In the genomic region with DNA sequence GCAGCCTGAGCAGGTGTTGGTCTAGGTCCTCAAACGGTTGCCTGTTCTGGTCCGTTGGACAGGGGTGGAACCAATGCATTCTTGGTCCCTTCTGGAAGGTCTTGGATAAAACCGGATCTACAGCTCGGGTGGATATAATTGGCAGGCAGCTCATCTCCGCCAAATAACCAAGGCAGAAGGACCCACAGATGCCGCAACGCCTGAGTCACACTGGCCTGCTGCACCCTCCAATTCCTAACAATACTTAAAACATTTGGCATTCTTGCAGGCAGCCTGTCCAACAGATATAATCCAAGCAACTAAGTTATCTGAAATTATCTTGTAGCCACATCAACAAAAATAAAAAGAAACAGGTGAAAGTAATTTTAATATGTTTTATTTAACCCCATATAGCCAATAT, we compare ENCODE assay signal across 25 cellular contexts. TPM values are rescaled to one million over a fixed set of nuclear protein-coding genes. Genes with fewer than 3 reads are reported as not detected.
DNase-seq lines count a peak whose midpoint lies in the region; ATAC-seq, FAIRE-seq and TF ChIP-seq lines count a peak whose summit lies in the region.
"Had no signal": no experiment of that assay in that cellular context is flagged by ENCODE, and none has a peak within 500 bp of the region (broad histone marks: within the 10 kb centered on the region; RNA-seq: fewer than 3 reads in every experiment).

No MANE protein-coding gene starts in this region.

- POLR2A ChIA-PET in MCF 10A (lab: Yijun Ruan, JAX) = interaction anchor here (0.7 kb wide), 1 partner anchor 671 kb away, joined by 3 read pairs; no protein-coding TSS in a partner anchor

- no peak for ATAC-seq in GM21381 (IDR thresholded peaks at IDR 0.05; ENCODE audit: unreplicated experiment)
- ATAC-seq: CD8-positive, alpha-beta T cell; GM23338 had no signal

- H3K9me3 Mint-ChIP-seq in MCF 10A (ENCODE audit: unreplicated experiment) = no peaks in the 10 kb centered on the region
- H3K9me3 Mint-ChIP-seq: CD8-positive, alpha-beta T cell; GM23338 had no signal

- intact Hi-C loops in MCF 10A (cut with micrococcal nuclease) = no loop called here
- intact Hi-C loops in breast epithelium (cut with DNase I; ENCODE audit: low total_unique reads) = no loop called here

- H3K4me3 Mint-ChIP-seq in MCF 10A (ENCODE audit: unreplicated experiment) = no peak overlapping the region
- H3K4me3 Mint-ChIP-seq: CD8-positive, alpha-beta T cell; GM23338 had no signal

- CTCF ChIA-PET in MCF 10A (lab: Yijun Ruan, JAX) = interaction anchor here (0.5 to 1.8 kb wide), 2 partner anchors 95 to 1332 kb away, joined by 3 to 5 read pairs; no protein-coding TSS in a partner anchor

- H3K36me3 ChIP-seq in breast epithelium (no peaks in the 10 kb centered on the region), small intestine (ENCODE audit: control insufficient read depth in 2 of 2, insufficient read depth in 2 of 2, low read length in 2 of 2) (no peaks in the 10 kb centered on the region)
- H3K36me3 ChIP-seq: HAP-1 had no signal

- TF ChIP-seq CTCF in MCF 10A (IDR thresholded peaks at IDR 0.05; ENCODE audit: unreplicated experiment) (no peak), breast epithelium (IDR thresholded peaks at IDR 0.05) (no peak)

- peak; percentile 49 for DNase-seq in MCF 10A (ENCODE audit: unreplicated experiment)
- no peak for DNase-seq in breast epithelium (ENCODE audit: low spot score in 2 of 2)
- DNase-seq in RPMI7951 (ENCODE audit: low read depth) = peak; percentile 59
- DNase-seq in myocyte (ENCODE audit: low read depth) = peak; percentile 47
- DNase-seq in SKM-1 treated with dmso at 0.1 percent for 144 hours (lab: John Stamatoyannopoulos, UW; ENCODE audit: unreplicated experiment) = no peak
- no peak for DNase-seq in small intestine
- DNase-seq: 8988T; AML-193; C1 segment of cervical spinal cord; Calu3; CD8-positive, alpha-beta T cell; DMS53; KG1; NCI-H1417 treated with DMSO at 0.1 percent for 48 hours; NCI-H1930; NCI-H226; NCI-H524; NCI-H774; NK-92 treated with Interleukin-12 subunit alpha and Interleukin-12 subunit beta, amount 100 ng/mL, for 24 hours had no signal

- no TSS peak for BruUV-seq in MCF 10A (replicated peaks; lab: Mats Ljungman, UMichigan)

- WGBS in small intestine, 3 donors = 76 to 84% (median 79%) methylated on average over 7 of the region's 7 CpGs

- no peak overlapping the region for H3K27ac Mint-ChIP-seq in MCF 10A (ENCODE audit: low read depth, unreplicated experiment)
- H3K27ac Mint-ChIP-seq: CD8-positive, alpha-beta T cell; GM23338 had no signal

- H3K27ac ChIP-seq in breast epithelium (no peak overlapping the region), small intestine (ENCODE audit: low read depth in 1 of 2, low read length in 1 of 2) (no peak overlapping the region)
- H3K27ac ChIP-seq: HL-60 had no signal

- no peaks in the 10 kb centered on the region for H3K36me3 Mint-ChIP-seq in MCF 10A (ENCODE audit: insufficient read depth, unreplicated experiment)
- H3K36me3 Mint-ChIP-seq: CD8-positive, alpha-beta T cell had no signal

- H3K9me3 ChIP-seq in breast epithelium (no peaks in the 10 kb centered on the region), small intestine (ENCODE audit: control insufficient read depth, low read depth) (no peaks in the 10 kb centered on the region)
- H3K9me3 ChIP-seq: HAP-1 had no signal

- FAIRE-seq in small intestine (lab: Jason Lieb, UNC) = no peak
- FAIRE-seq: HTR-8/SVneo had no signal

- peaks cover 7% of the 10 kb centered on the region for H3K4me1 Mint-ChIP-seq in MCF 10A (ENCODE audit: insufficient read depth, unreplicated experiment)
- H3K4me1 Mint-ChIP-seq: GM23338 had no signal

- H3K4me3 ChIP-seq in breast epithelium (no peak overlapping the region), small intestine (ENCODE audit: low read depth in 1 of 2, low read length in 2 of 2) (no peak overlapping the region)
- H3K4me3 ChIP-seq: GM23338, HAP-1 had no signal

- H3K4me1 ChIP-seq in breast epithelium (no peaks in the 10 kb centered on the region), small intestine (ENCODE audit: control insufficient read depth in 2 of 2, insufficient read depth in 1 of 2, low read depth in 1 of 2, low read length in 1 of 2) (no peaks in the 10 kb centered on the region)
- H3K4me1 ChIP-seq: HAP-1 had no signal

- no peaks in the 10 kb centered on the region for H3K27me3 Mint-ChIP-seq in MCF 10A (ENCODE audit: insufficient read depth, unreplicated experiment)

- no peaks in the 10 kb centered on the region for H3K27me3 ChIP-seq in breast epithelium
- no peaks in the 10 kb centered on the region for H3K27me3 ChIP-seq in small intestine (ENCODE audit: control insufficient read depth in 2 of 2, insufficient read depth in 2 of 2, low read length in 2 of 2)

- no peak for TF ChIP-seq POLR2A in breast epithelium (IDR thresholded peaks at IDR 0.05)

RNA-seq across cellular contexts. Expression of gene FGF14, which starts 59.0 kb away (rescaled TPM):
- total RNA-seq in MCF 10A (2022) = 0.15 TPM in 1 of 2 replicates, not detected in the other
- under 1 TPM; under 0.01 to 0.29 (median under 0.01) TPM for total RNA-seq in breast epithelium
- total RNA-seq in RPMI7951 (2014; rRNA removed; shearing (Covaris generic)) = 0.10 and 0.12 TPM in 2 replicates
- under 0.01 TPM in 1 of 2 replicates, not detected in the other for total RNA-seq in myocyte
- 1.8 TPM for polyA plus RNA-seq in myocyte (2012)
- polyA plus RNA-seq in small intestine = under 1 TPM in 2 of 3 donors, not detected in 1; under 0.01 to 0.31 TPM
- total RNA-seq: CD8-positive, alpha-beta T cell; T-helper 1 cell treated with Interleukin-12 subunit alpha and Interleukin-12 subunit beta and Interleukin-4 antibody, amounts not matched to agents 30 ng/mL and 1 ng/mL, for 36 hours had no signal
- polyA plus RNA-seq: GM23338 had no signal

Comparison
In these comparisons a context has a peak if more than half of its experiments do, and no peak if none do; other contexts are left out.
1. DNase-seq: peak in MCF 10A (single experiment), RPMI7951 (single experiment) and myocyte (single experiment); none in breast epithelium (0 of 2), SKM-1 treated with dmso at 0.1 percent for 144 hours (single experiment) and small intestine (single experiment).